ENCODE assay signal across 18 cellular contexts in genomic region chr4:58600290-58600689, GRCh38.
"Had no signal": no experiment of that assay in that cellular context is flagged by ENCODE, and none has a peak within 500 bp of the region (broad histone marks: within the 10 kb centered on the region; RNA-seq: fewer than 3 reads in every experiment).

No MANE protein-coding gene starts in this region.

- DNase-seq: foreskin keratinocyte; heart left ventricle; hippocampal formation; kidney glomerular epithelial cell; mesendoderm; naive thymus-derived CD4-positive, alpha-beta T cell; nephron progenitor cell; right lobe of liver; stimulated activated CD4-positive, alpha-beta T cell treated with anti-CD3 and anti-CD28 coated beads, Interleukin-4, amount 100 ng/mL, for 1 hour; stimulated activated CD8-positive, alpha-beta memory T cell treated with anti-CD3 and anti-CD28 coated beads, Interleukin-4, amount 100 ng/mL, for 48 hours; tibial artery; upper lobe of right lung had no signal

- H3K9ac ChIP-seq: parathyroid adenoma had no signal

- H3K27me3 Mint-ChIP-seq: dendritic cell treated with granulocyte-macrophage colony-stimulating factor and Interleukin-4, amounts not matched to agents 40 ng/mL and 50 ng/mL, for 4 days; naive thymus-derived CD4-positive, alpha-beta T cell; stimulated activated naive CD8-positive, alpha-beta T cell treated with anti-CD3 and anti-CD28 coated beads, Interleukin-15, Interleukin-2, amounts not matched to agents 100 ng/mL and 50 ng/mL, for 24 hours had no signal

- H3K9me3 Mint-ChIP-seq: dendritic cell treated with granulocyte-macrophage colony-stimulating factor and Interleukin-4, amounts not matched to agents 40 ng/mL and 50 ng/mL, for 4 days; nephron progenitor cell had no signal

- H3K4me1 Mint-ChIP-seq: naive thymus-derived CD4-positive, alpha-beta T cell; nephron progenitor cell; stimulated activated effector memory CD8-positive, alpha-beta T cell treated with anti-CD3 and anti-CD28 coated beads, Interleukin-12 subunit alpha, Interleukin-12 subunit beta, amount 100 ng/mL, for 72 hours had no signal

- H3K27ac Mint-ChIP-seq: dendritic cell treated with granulocyte-macrophage colony-stimulating factor and Interleukin-4, amounts not matched to agents 40 ng/mL and 50 ng/mL, for 4 days; naive thymus-derived CD4-positive, alpha-beta T cell; nephron progenitor cell; stimulated activated effector memory CD8-positive, alpha-beta T cell treated with anti-CD3 and anti-CD28 coated beads, Interleukin-12 subunit alpha, Interleukin-12 subunit beta, amount 100 ng/mL, for 72 hours; stimulated activated naive CD8-positive, alpha-beta T cell treated with anti-CD3 and anti-CD28 coated beads, Interleukin-15, Interleukin-2, amounts not matched to agents 100 ng/mL and 50 ng/mL, for 24 hours had no signal

- H3K4me3 ChIP-seq: heart left ventricle, prostate gland, right lobe of liver, tibial artery, upper lobe of right lung, vagina had no signal

- ATAC-seq: foreskin keratinocyte; heart left ventricle; naive thymus-derived CD4-positive, alpha-beta T cell; right lobe of liver; stimulated activated effector memory CD8-positive, alpha-beta T cell treated with anti-CD3 and anti-CD28 coated beads, Interleukin-12 subunit alpha, Interleukin-12 subunit beta, amount 100 ng/mL, for 72 hours; upper lobe of right lung had no signal

- H3K9me3 ChIP-seq: heart left ventricle, prostate gland, right lobe of liver, tibial artery, upper lobe of right lung, vagina had no signal

- H3K27me3 ChIP-seq: foreskin keratinocyte, heart left ventricle, right lobe of liver, tibial artery, upper lobe of right lung, vagina had no signal

- H3K36me3 Mint-ChIP-seq: naive thymus-derived CD4-positive, alpha-beta T cell; stimulated activated effector memory CD8-positive, alpha-beta T cell treated with anti-CD3 and anti-CD28 coated beads, Interleukin-12 subunit alpha, Interleukin-12 subunit beta, amount 100 ng/mL, for 72 hours had no signal

- H3K27ac ChIP-seq: foreskin keratinocyte, heart left ventricle, parathyroid adenoma, prostate gland, right lobe of liver, tibial artery, upper lobe of right lung, vagina had no signal

- H3K4me3 Mint-ChIP-seq: dendritic cell treated with granulocyte-macrophage colony-stimulating factor and Interleukin-4, amounts not matched to agents 40 ng/mL and 50 ng/mL, for 4 days; naive thymus-derived CD4-positive, alpha-beta T cell; nephron progenitor cell; stimulated activated effector memory CD8-positive, alpha-beta T cell treated with anti-CD3 and anti-CD28 coated beads, Interleukin-12 subunit alpha, Interleukin-12 subunit beta, amount 100 ng/mL, for 72 hours; stimulated activated naive CD8-positive, alpha-beta T cell treated with anti-CD3 and anti-CD28 coated beads, Interleukin-15, Interleukin-2, amounts not matched to agents 100 ng/mL and 50 ng/mL, for 24 hours had no signal

- H3K4me1 ChIP-seq: foreskin keratinocyte, heart left ventricle, parathyroid adenoma, prostate gland, right lobe of liver, tibial artery, upper lobe of right lung, vagina had no signal

- H3K36me3 ChIP-seq: heart left ventricle, prostate gland, right lobe of liver, tibial artery, upper lobe of right lung, vagina had no signal
